ENCODE assay signal across 2 cellular contexts in the genomic region with DNA sequence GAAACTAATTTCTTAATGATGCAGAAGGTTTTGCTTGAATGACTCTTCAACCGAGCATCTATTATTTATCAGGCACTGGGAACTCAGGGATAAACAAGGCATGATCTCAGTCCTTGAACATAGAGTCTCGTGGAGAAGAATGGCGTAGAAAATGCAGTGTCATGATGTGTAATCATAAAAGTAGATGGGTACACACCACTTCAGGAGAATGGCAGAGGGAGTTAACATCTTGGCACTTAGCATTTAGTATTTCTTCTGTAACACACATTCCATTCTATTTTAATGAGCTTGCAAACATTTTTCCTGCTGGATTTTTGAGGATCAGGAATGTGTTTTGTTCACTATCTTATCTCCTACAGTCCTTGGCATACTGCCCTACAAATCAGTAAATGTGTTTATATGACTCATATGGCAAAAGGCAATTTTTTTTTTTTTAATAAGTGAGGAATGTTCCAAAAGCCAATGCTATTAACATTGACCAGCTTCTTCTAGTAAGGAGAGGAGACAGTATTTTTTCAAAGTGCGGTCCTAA.
TF ChIP-seq lines count a peak whose summit lies in the region.

No MANE protein-coding gene starts in this region.

TF ChIP-seq in A549, 52 proteins besides CTCF, POLR2A, EP300 and RAD21 (continued from another document and continues in another):
- no peak for TF ChIP-seq CHD2 (IDR thresholded peaks at IDR 0.05; ENCODE audit: low read length, partially characterized antibody)
- TF ChIP-seq HOXB13 (CRISPR knock-in tag; IDR thresholded peaks at IDR 0.05; ENCODE audit: low read depth) = no peak
- no peak for TF ChIP-seq TP53 (CRISPR knock-in tag; IDR thresholded peaks at IDR 0.05)
- no peak for TF ChIP-seq ZSCAN20 (CRISPR knock-in tag; IDR thresholded peaks at IDR 0.05)
- TF ChIP-seq KDM5A (IDR thresholded peaks at IDR 0.05) = no peak
- TF ChIP-seq KDM1A (IDR thresholded peaks at IDR 0.05; ENCODE audit: low read depth) = no peak
- TF ChIP-seq, protein P1, sequence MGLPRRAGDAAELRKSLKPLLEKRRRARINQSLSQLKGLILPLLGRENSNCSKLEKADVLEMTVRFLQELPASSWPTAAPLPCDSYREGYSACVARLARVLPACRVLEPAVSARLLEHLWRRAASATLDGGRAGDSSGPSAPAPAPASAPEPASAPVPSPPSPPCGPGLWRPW (IDR thresholded peaks at IDR 0.05) = peak; percentile 47
- no peak for TF ChIP-seq BHLHE40 (IDR thresholded peaks at IDR 0.05; ENCODE audit: low read depth, low read length)
- TF ChIP-seq NFE2L2 (conservative IDR thresholded peaks at IDR 0.05; ENCODE audit: low read length) = peak; percentile 100
- TF ChIP-seq SREBF2 (IDR thresholded peaks at IDR 0.05) = no peak
- TF ChIP-seq, protein P2, sequence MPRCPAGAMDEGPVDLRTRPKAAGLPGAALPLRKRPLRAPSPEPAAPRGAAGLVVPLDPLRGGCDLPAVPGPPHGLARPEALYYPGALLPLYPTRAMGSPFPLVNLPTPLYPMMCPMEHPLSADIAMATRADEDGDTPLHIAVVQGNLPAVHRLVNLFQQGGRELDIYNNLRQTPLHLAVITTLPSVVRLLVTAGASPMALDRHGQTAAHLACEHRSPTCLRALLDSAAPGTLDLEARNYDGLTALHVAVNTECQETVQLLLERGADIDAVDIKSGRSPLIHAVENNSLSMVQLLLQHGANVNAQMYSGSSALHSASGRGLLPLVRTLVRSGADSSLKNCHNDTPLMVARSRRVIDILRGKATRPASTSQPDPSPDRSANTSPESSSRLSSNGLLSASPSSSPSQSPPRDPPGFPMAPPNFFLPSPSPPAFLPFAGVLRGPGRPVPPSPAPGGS (IDR thresholded peaks at IDR 0.05) = peak; percentile 69; the same call in 2 of the 3 replicates
- TF ChIP-seq TFCP2L1 (CRISPR knock-in tag; IDR thresholded peaks at IDR 0.05) = no peak
- peak; percentile 67; the same call in 1 of the 2 replicates for TF ChIP-seq RFX5 (IDR thresholded peaks at IDR 0.05)
- TF ChIP-seq HOXB5 (CRISPR knock-in tag; IDR thresholded peaks at IDR 0.05) = 0 out of 2 replicates have a peak, but pooled peaks have one; percentile 16
- no peak for TF ChIP-seq ZC3H11A (IDR thresholded peaks at IDR 0.05)
- peak; percentile 80 to 91 for TF ChIP-seq CEBPB (IDR thresholded peaks at IDR 0.05)
- no peak for TF ChIP-seq HDAC2 (IDR thresholded peaks at IDR 0.05)
- no peak for TF ChIP-seq FOSB (CRISPR knock-in tag; IDR thresholded peaks at IDR 0.05)
- peak; percentile 97 for TF ChIP-seq GATA3 (IDR thresholded peaks at IDR 0.05; ENCODE audit: borderline replicate concordance)
- TF ChIP-seq HOXA7 (CRISPR knock-in tag; IDR thresholded peaks at IDR 0.05) = no peak; the same call in 1 of the 2 replicates
- TF ChIP-seq, protein P3, sequence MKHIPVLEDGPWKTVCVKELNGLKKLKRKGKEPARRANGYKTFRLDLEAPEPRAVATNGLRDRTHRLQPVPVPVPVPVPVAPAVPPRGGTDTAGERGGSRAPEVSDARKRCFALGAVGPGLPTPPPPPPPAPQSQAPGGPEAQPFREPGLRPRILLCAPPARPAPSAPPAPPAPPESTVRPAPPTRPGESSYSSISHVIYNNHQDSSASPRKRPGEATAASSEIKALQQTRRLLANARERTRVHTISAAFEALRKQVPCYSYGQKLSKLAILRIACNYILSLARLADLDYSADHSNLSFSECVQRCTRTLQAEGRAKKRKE (CRISPR knock-in tag; IDR thresholded peaks at IDR 0.05; ENCODE audit: low read depth) = no peak; the same call in 1 of the 2 replicates
- TF ChIP-seq RARB (CRISPR knock-in tag; IDR thresholded peaks at IDR 0.05) = no peak
- TF ChIP-seq FOXS1 (CRISPR knock-in tag; IDR thresholded peaks at IDR 0.05) = peak; percentile 90
- TF ChIP-seq, protein P4, sequence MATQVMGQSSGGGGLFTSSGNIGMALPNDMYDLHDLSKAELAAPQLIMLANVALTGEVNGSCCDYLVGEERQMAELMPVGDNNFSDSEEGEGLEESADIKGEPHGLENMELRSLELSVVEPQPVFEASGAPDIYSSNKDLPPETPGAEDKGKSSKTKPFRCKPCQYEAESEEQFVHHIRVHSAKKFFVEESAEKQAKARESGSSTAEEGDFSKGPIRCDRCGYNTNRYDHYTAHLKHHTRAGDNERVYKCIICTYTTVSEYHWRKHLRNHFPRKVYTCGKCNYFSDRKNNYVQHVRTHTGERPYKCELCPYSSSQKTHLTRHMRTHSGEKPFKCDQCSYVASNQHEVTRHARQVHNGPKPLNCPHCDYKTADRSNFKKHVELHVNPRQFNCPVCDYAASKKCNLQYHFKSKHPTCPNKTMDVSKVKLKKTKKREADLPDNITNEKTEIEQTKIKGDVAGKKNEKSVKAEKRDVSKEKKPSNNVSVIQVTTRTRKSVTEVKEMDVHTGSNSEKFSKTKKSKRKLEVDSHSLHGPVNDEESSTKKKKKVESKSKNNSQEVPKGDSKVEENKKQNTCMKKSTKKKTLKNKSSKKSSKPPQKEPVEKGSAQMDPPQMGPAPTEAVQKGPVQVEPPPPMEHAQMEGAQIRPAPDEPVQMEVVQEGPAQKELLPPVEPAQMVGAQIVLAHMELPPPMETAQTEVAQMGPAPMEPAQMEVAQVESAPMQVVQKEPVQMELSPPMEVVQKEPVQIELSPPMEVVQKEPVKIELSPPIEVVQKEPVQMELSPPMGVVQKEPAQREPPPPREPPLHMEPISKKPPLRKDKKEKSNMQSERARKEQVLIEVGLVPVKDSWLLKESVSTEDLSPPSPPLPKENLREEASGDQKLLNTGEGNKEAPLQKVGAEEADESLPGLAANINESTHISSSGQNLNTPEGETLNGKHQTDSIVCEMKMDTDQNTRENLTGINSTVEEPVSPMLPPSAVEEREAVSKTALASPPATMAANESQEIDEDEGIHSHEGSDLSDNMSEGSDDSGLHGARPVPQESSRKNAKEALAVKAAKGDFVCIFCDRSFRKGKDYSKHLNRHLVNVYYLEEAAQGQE (IDR thresholded peaks at IDR 0.05) = no peak
- no peak for TF ChIP-seq POLR2AphosphoS2 (conservative IDR thresholded peaks at IDR 0.05; ENCODE audit: low read length)
- peak; percentile 100 for TF ChIP-seq MAFK (IDR thresholded peaks at IDR 0.05; ENCODE audit: partially characterized antibody)
- TF ChIP-seq, protein P5, sequence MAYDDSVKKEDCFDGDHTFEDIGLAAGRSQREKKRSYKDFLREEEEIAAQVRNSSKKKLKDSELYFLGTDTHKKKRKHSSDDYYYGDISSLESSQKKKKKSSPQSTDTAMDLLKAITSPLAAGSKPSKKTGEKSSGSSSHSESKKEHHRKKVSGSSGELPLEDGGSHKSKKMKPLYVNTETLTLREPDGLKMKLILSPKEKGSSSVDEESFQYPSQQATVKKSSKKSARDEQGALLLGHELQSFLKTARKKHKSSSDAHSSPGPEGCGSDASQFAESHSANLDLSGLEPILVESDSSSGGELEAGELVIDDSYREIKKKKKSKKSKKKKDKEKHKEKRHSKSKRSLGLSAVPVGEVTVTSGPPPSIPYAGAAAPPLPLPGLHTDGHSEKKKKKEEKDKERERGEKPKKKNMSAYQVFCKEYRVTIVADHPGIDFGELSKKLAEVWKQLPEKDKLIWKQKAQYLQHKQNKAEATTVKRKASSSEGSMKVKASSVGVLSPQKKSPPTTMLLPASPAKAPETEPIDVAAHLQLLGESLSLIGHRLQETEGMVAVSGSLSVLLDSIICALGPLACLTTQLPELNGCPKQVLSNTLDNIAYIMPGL (CRISPR knock-in tag; IDR thresholded peaks at IDR 0.05; ENCODE audit: borderline replicate concordance) = no peak
- peak; percentile 92 for TF ChIP-seq FOSL2 (IDR thresholded peaks at IDR 0.05)
- peak; percentile 98 for TF ChIP-seq FOSL2 (CRISPR knock-in tag; IDR thresholded peaks at IDR 0.05)
- TF ChIP-seq NR3C1 (IDR thresholded peaks at IDR 0.05) = no peak

TF ChIP-seq in WTC11, 78 proteins besides CTCF, POLR2A, EP300 and RAD21 (continued from another document):
- no peak for TF ChIP-seq FOXJ3 (CRISPR knock-in tag; IDR thresholded peaks at IDR 0.05; ENCODE audit: borderline replicate concordance)
- TF ChIP-seq TEAD1 (CRISPR knock-in tag; IDR thresholded peaks at IDR 0.05) = no peak
- no peak for TF ChIP-seq GTF2I (CRISPR knock-in tag; conservative IDR thresholded peaks at IDR 0.05)
- TF ChIP-seq OVOL2 (CRISPR knock-in tag; IDR thresholded peaks at IDR 0.05; ENCODE audit: borderline replicate concordance) = no peak
- TF ChIP-seq MYBL2 (CRISPR knock-in tag; IDR thresholded peaks at IDR 0.05) = no peak
- TF ChIP-seq, protein P6, sequence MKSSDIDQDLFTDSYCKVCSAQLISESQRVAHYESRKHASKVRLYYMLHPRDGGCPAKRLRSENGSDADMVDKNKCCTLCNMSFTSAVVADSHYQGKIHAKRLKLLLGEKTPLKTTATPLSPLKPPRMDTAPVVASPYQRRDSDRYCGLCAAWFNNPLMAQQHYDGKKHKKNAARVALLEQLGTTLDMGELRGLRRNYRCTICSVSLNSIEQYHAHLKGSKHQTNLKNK (CRISPR knock-in tag; IDR thresholded peaks at IDR 0.05) = no peak
- no peak for TF ChIP-seq ETV6 (CRISPR knock-in tag; IDR thresholded peaks at IDR 0.05)
- no peak for TF ChIP-seq ZNF232 (CRISPR knock-in tag; IDR thresholded peaks at IDR 0.05)
- TF ChIP-seq HMGA2 (CRISPR knock-in tag; IDR thresholded peaks at IDR 0.05) = no peak
- TF ChIP-seq, protein P7, sequence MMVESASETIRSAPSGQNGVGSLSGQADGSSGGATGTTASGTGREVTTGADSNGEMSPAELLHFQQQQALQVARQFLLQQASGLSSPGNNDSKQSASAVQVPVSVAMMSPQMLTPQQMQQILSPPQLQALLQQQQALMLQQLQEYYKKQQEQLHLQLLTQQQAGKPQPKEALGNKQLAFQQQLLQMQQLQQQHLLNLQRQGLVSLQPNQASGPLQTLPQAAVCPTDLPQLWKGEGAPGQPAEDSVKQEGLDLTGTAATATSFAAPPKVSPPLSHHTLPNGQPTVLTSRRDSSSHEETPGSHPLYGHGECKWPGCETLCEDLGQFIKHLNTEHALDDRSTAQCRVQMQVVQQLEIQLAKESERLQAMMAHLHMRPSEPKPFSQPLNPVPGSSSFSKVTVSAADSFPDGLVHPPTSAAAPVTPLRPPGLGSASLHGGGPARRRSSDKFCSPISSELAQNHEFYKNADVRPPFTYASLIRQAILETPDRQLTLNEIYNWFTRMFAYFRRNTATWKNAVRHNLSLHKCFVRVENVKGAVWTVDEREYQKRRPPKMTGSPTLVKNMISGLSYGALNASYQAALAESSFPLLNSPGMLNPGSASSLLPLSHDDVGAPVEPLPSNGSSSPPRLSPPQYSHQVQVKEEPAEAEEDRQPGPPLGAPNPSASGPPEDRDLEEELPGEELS (CRISPR knock-in tag; IDR thresholded peaks at IDR 0.05) = no peak
